In the genomic region with DNA sequence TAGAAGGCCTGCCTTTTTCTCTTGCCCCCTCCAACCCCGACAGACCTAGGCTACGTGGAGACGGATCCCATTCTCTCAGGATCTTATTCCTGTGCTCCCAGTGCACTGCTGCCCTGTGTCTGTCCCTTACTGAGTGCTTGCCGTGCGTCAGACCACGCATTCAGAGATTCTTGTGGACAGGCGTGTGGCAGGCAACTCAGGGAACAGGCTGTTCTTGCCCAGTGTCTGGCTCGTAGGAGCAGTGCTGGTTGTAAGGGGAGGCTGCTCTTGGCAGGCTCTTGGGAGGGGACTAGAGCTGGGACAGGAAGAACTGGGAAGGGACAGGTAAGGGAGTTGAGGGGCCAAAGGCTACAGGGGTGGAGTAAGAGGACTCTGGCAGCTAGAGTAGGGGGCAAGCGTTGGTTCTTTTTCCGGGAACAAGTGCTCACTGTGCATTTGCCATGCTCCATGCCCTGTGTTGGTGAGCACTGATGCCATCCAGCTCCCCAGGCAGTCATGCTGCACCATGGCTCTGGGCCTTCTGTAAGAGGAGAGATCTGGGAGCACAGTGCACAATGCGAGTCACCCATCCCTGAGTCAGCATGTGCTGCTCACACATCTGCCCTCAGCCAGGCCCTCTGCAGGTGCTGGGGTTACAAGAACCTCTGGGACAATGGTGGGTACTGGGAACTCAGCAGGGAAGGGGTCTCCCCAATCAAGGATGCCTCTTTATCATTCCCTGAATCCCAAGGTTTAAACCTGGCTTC, we compare ENCODE assay signal across 14 cellular contexts.
DNase-seq lines count a peak whose midpoint lies in the region; ATAC-seq and TF ChIP-seq lines count a peak whose summit lies in the region.
"Had no signal": no experiment of that assay in that cellular context is flagged by ENCODE, and none has a peak within 500 bp of the region (broad histone marks: within the 10 kb centered on the region; RNA-seq: fewer than 3 reads in every experiment).

No MANE protein-coding gene starts in this region.

- in situ Hi-C loops in ACHN (cut with HindIII; ENCODE audit: low pct_ligation_motif_present, low pct_unique_long_range_greater_than_20kb, low sequenced_read_pairs) = no loop called here

- no peaks in the 10 kb centered on the region for H3F3A ChIP-seq in GM23338 (replicated peaks; ENCODE audit: low read depth)

- no peaks in the 10 kb centered on the region for H3K79me2 ChIP-seq in GM23338 (replicated peaks; ENCODE audit: insufficient read depth)

- ATAC-seq in GM23338 (no peak), GM18517 (IDR thresholded peaks at IDR 0.05; ENCODE audit: unreplicated experiment) (no peak)
- peak; percentile 76 for ATAC-seq in activated T-helper 17 cell treated with anti-CD3 and anti-CD28 coated beads, Interleukin-2, amount 50 U/mL, for 72 hours (replicated peaks)
- ATAC-seq: left lobe of liver had no signal

- H3K27ac Mint-ChIP-seq in GM23338 = peak overlapping the region; percentile 42; the same call in 1 of the 2 replicates
- H3K27ac Mint-ChIP-seq in activated T-helper 17 cell treated with anti-CD3 and anti-CD28 coated beads, Interleukin-2, amount 50 U/mL, for 72 hours = peak overlapping the region; percentile 47

- no peak overlapping the region for H2AFZ ChIP-seq in GM23338

- no peak overlapping the region for H3K4me3 ChIP-seq in GM23338
- no peak overlapping the region for H3K4me3 ChIP-seq in right atrium auricular region

- peaks cover 22% of the 10 kb centered on the region for H3K4me1 Mint-ChIP-seq in GM23338
- peaks cover 45% of the 10 kb centered on the region for H3K4me1 Mint-ChIP-seq in activated T-helper 17 cell treated with anti-CD3 and anti-CD28 coated beads, Interleukin-2, amount 50 U/mL, for 72 hours

- DNase-seq in ACHN = peak; percentile 31
- no peak for DNase-seq in GM23338 (ENCODE audit: low spot score)
- no peak for DNase-seq in right atrium auricular region (ENCODE audit: low spot score)
- no peak for DNase-seq in NCI-H2171 treated with DMSO at 0.1 percent for 48 hours (lab: John Stamatoyannopoulos, UW)
- no peak for DNase-seq in activated gamma-delta T cell (lab: John Stamatoyannopoulos, UW)
- no peak for DNase-seq in SW480 (ENCODE audit: low spot score)
- DNase-seq: activated CD4-positive, alpha-beta T cell treated with anti-CD3 and anti-CD28 coated beads for 1 hour; activated gamma-delta T cell treated with Interleukin-2 at 50 U/mL for 16 hours; foreskin melanocyte; NCI-H1417 had no signal

- no peak overlapping the region for H3K4me2 ChIP-seq in GM23338

- H3K27me3 Mint-ChIP-seq in GM23338 (ENCODE audit: insufficient read depth, low read depth, poor library complexity) = peaks cover 10% of the 10 kb centered on the region
- no peaks in the 10 kb centered on the region for H3K27me3 Mint-ChIP-seq in activated T-helper 17 cell treated with anti-CD3 and anti-CD28 coated beads, Interleukin-2, amount 50 U/mL, for 72 hours

- H3K36me3 Mint-ChIP-seq in GM23338 (ENCODE audit: low read depth) = peaks cover 5% of the 10 kb centered on the region; the same call in 1 of the 3 replicates
- H3K36me3 Mint-ChIP-seq in activated T-helper 17 cell treated with anti-CD3 and anti-CD28 coated beads, Interleukin-2, amount 50 U/mL, for 72 hours (ENCODE audit: low read depth) = peaks cover 92% of the 10 kb centered on the region

- TF ChIP-seq CTCF in GM23338 (conservative IDR thresholded peaks at IDR 0.05; ENCODE audit: low read depth in 2 of 2) (no peak), right atrium auricular region (IDR thresholded peaks at IDR 0.05) (no peak)

- no peaks in the 10 kb centered on the region for H3K9me2 ChIP-seq in GM23338 (ENCODE audit: insufficient read depth)

- H3K27ac ChIP-seq in GM23338 (ENCODE audit: low read depth) (no peak overlapping the region), right atrium auricular region (peak overlapping the region; percentile 61 to 68)
- H3K27ac ChIP-seq: C4-2B had no signal

- peaks cover 4% of the 10 kb centered on the region for H3K9me3 Mint-ChIP-seq in GM23338
- no peaks in the 10 kb centered on the region for H3K9me3 Mint-ChIP-seq in activated T-helper 17 cell treated with anti-CD3 and anti-CD28 coated beads, Interleukin-2, amount 50 U/mL, for 72 hours

- no peaks in the 10 kb centered on the region for H3K36me3 ChIP-seq in GM23338 (ENCODE audit: insufficient read depth)
- H3K36me3 ChIP-seq in right atrium auricular region = no peaks in the 10 kb centered on the region

- H3K9me3 ChIP-seq in right atrium auricular region = no peaks in the 10 kb centered on the region

- H4K20me1 ChIP-seq in GM23338 (replicated peaks; ENCODE audit: insufficient read depth) = no peaks in the 10 kb centered on the region; the same call in 1 of the 2 replicates

- H3K27me3 ChIP-seq in GM23338 (ENCODE audit: insufficient read depth) = no peaks in the 10 kb centered on the region
- no peaks in the 10 kb centered on the region for H3K27me3 ChIP-seq in right atrium auricular region

- no peak overlapping the region for H3K4me3 Mint-ChIP-seq in GM23338
- no peak overlapping the region for H3K4me3 Mint-ChIP-seq in activated T-helper 17 cell treated with anti-CD3 and anti-CD28 coated beads, Interleukin-2, amount 50 U/mL, for 72 hours

- H3K4me1 ChIP-seq in GM23338 (ENCODE audit: insufficient read depth) (no peaks in the 10 kb centered on the region; the same call in 1 of the 2 replicates), right atrium auricular region (peaks cover 0 to 17% of the 10 kb centered on the region in 2 donors)

TF ChIP-seq in GM23338, 12 proteins besides CTCF, POLR2A, EP300 and RAD21 (continues in another document):
- TF ChIP-seq EZH2phosphoT487 (IDR thresholded peaks at IDR 0.05; ENCODE audit: unreplicated experiment) = no peak
- TF ChIP-seq NANOG (IDR thresholded peaks at IDR 0.05; ENCODE audit: borderline replicate concordance) = no peak
- no peak for TF ChIP-seq ZNF331 (CRISPR knock-in tag; IDR thresholded peaks at IDR 0.05; ENCODE audit: low read depth)
- TF ChIP-seq ZNF114 (CRISPR knock-in tag; IDR thresholded peaks at IDR 0.05) = no peak
- TF ChIP-seq CREB1 (CRISPR knock-in tag; IDR thresholded peaks at IDR 0.05; ENCODE audit: low read depth) = no peak
- TF ChIP-seq, protein P1, sequence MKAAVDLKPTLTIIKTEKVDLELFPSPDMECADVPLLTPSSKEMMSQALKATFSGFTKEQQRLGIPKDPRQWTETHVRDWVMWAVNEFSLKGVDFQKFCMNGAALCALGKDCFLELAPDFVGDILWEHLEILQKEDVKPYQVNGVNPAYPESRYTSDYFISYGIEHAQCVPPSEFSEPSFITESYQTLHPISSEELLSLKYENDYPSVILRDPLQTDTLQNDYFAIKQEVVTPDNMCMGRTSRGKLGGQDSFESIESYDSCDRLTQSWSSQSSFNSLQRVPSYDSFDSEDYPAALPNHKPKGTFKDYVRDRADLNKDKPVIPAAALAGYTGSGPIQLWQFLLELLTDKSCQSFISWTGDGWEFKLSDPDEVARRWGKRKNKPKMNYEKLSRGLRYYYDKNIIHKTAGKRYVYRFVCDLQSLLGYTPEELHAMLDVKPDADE (IDR thresholded peaks at IDR 0.05) = no peak
- no peak for TF ChIP-seq EZH2 (IDR thresholded peaks at IDR 0.05; ENCODE audit: low read depth, unreplicated experiment)
- no peak for TF ChIP-seq POLR2AphosphoS5 (IDR thresholded peaks at IDR 0.05; ENCODE audit: low read depth)
- TF ChIP-seq JUNB (IDR thresholded peaks at IDR 0.05; ENCODE audit: unreplicated experiment) = no peak
- TF ChIP-seq STAT1 (IDR thresholded peaks at IDR 0.05; ENCODE audit: unreplicated experiment) = no peak
